ENCODE assay signal across 20 cellular contexts in the genomic region with DNA sequence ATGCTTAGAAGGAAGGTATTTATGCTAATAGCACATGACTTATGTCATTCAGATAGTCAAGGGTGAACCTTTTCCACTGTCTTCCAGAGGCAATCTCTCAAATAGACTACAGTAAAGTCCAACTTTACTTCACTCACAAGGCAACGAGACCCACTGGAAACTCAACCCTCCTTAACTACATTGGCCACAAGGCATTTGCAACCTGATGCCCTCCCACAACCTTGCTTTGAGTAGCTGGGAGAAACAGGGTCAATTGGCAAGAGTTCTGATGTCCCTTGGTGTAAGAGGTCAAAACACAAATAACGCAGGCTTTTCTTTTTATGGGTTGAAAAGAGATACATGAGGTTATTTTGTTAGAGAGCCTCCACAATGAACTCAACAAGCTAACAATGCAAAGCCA. TPM values are rescaled to one million over a fixed set of nuclear protein-coding genes. Genes with fewer than 3 reads are reported as not detected.
DNase-seq lines count a peak whose midpoint lies in the region; ATAC-seq and TF ChIP-seq lines count a peak whose summit lies in the region.
"Had no signal": no experiment of that assay in that cellular context is flagged by ENCODE, and none has a peak within 500 bp of the region (broad histone marks: within the 10 kb centered on the region; RNA-seq: fewer than 3 reads in every experiment).

No MANE protein-coding gene starts in this region.

- intact Hi-C loops in activated CD8-positive, alpha-beta T cell treated with anti-CD3 and anti-CD28 coated beads for 36 hours (cut with micrococcal nuclease) = loop anchor here (10.0 kb wide), 1 partner anchor 56 kb away; no protein-coding TSS in a partner anchor
- intact Hi-C loops in natural killer cell (cut with micrococcal nuclease) = no loop called here

- ATAC-seq in WTC11 (no peak; the same call in 1 of the 2 replicates), natural killer cell (no peak)
- ATAC-seq in activated CD8-positive, alpha-beta T cell treated with anti-CD3 and anti-CD28 coated beads for 36 hours = no peak
- ATAC-seq: A549 had no signal

- H3K4me1 ChIP-seq in HUES48 (ENCODE audit: control insufficient read depth, insufficient read depth, low read length) (peaks cover 52% of the 10 kb centered on the region), iPS-18a (ENCODE audit: control insufficient read depth, low read depth, low read length) (peaks cover 55% of the 10 kb centered on the region)

- H3K4me3 Mint-ChIP-seq in WTC11 = peak overlapping the region; percentile 43
- no peak overlapping the region for H3K4me3 Mint-ChIP-seq in activated CD8-positive, alpha-beta T cell treated with anti-CD3 and anti-CD28 coated beads for 36 hours
- H3K4me3 Mint-ChIP-seq in chondrocyte (ENCODE audit: unreplicated experiment) = no peak overlapping the region
- H3K4me3 Mint-ChIP-seq in natural killer cell = no peak overlapping the region
- H3K4me3 Mint-ChIP-seq: CD4-positive, alpha-beta T cell had no signal

- H4K20me1 ChIP-seq in neural cell (ENCODE audit: insufficient read depth) = no peaks in the 10 kb centered on the region

- CTCF ChIA-PET in WTC11 (lab: Charles Lee) = interaction anchor here (0.9 to 1.2 kb wide), 2 partner anchors 139 to 304 kb away, joined by 3 to 4 read pairs; no protein-coding TSS in a partner anchor
- CTCF ChIA-PET in activated CD8-positive, alpha-beta T cell treated with anti-CD3 and anti-CD28 coated beads for 36 hours (lab: Charles Lee) = no interaction called here

- no peak overlapping the region for H3K27ac ChIP-seq in HUES48 (ENCODE audit: low read depth, low read length)
- no peak overlapping the region for H3K27ac ChIP-seq in iPS-18a (ENCODE audit: low read length)
- H3K27ac ChIP-seq in neural cell (ENCODE audit: low read length) = peak overlapping the region; percentile 7
- H3K27ac ChIP-seq: A549; BLaER1 treated with 17β-estradiol and CSF1 and Interleukin-3, amounts not matched to agents 10 nM and 100 nM had no signal

- no peaks in the 10 kb centered on the region for H3K9me2 ChIP-seq in neural cell (ENCODE audit: insufficient read depth, low read length)
- H3K9me2 ChIP-seq: SK-N-SH had no signal

- peaks cover 57% of the 10 kb centered on the region for H3K4me1 Mint-ChIP-seq in WTC11
- H3K4me1 Mint-ChIP-seq in activated CD8-positive, alpha-beta T cell treated with anti-CD3 and anti-CD28 coated beads for 36 hours (ENCODE audit: low read depth) = peaks cover 3% of the 10 kb centered on the region
- H3K4me1 Mint-ChIP-seq in chondrocyte (ENCODE audit: low read depth) = peaks cover 27% of the 10 kb centered on the region
- H3K4me1 Mint-ChIP-seq in natural killer cell = peaks cover 9% of the 10 kb centered on the region in 2 donors

- H3K27ac Mint-ChIP-seq in WTC11 (no peak overlapping the region), chondrocyte (ENCODE audit: unreplicated experiment) (no peak overlapping the region), natural killer cell (no peak overlapping the region)
- H3K27ac Mint-ChIP-seq in activated CD8-positive, alpha-beta T cell treated with anti-CD3 and anti-CD28 coated beads for 36 hours = no peak overlapping the region
- H3K27ac Mint-ChIP-seq: CD4-positive, alpha-beta T cell had no signal

- TF ChIP-seq EP300 in neural cell (conservative IDR thresholded peaks at IDR 0.05; ENCODE audit: poor library complexity, severe bottlenecking) = no peak

- no peaks in the 10 kb centered on the region for H3F3A ChIP-seq in neural cell (ENCODE audit: insufficient read depth, low read length, poor library complexity, severe bottlenecking)

- no peak overlapping the region for H3K9ac ChIP-seq in HUES48 (ENCODE audit: low read depth, low read length)
- no peak overlapping the region for H3K9ac ChIP-seq in iPS-18a (ENCODE audit: low read length)
- H3K9ac ChIP-seq in neural cell (ENCODE audit: low read length) = no peak overlapping the region
- H3K9ac ChIP-seq: BLaER1 treated with 17β-estradiol and CSF1 and Interleukin-3, amounts not matched to agents 10 nM and 100 nM; SK-N-SH had no signal

- H3K36me3 Mint-ChIP-seq in WTC11 (no peaks in the 10 kb centered on the region), chondrocyte (ENCODE audit: low read depth) (peaks cover 2% of the 10 kb centered on the region), natural killer cell (no peaks in the 10 kb centered on the region)
- no peaks in the 10 kb centered on the region for H3K36me3 Mint-ChIP-seq in activated CD8-positive, alpha-beta T cell treated with anti-CD3 and anti-CD28 coated beads for 36 hours (ENCODE audit: low read depth)

- H3K9me3 ChIP-seq in HUES48 (ENCODE audit: control insufficient read depth, insufficient read depth, low read length) = no peaks in the 10 kb centered on the region
- H3K9me3 ChIP-seq in iPS-18a (ENCODE audit: control insufficient read depth, low read depth, low read length) = no peaks in the 10 kb centered on the region
- no peaks in the 10 kb centered on the region for H3K9me3 ChIP-seq in neural cell (ENCODE audit: low read length)
- H3K9me3 ChIP-seq: BLaER1 treated with 17β-estradiol and CSF1 and Interleukin-3, amounts not matched to agents 10 nM and 100 nM; MG63; SK-N-SH had no signal

- H3K27me3 ChIP-seq in HUES48 (ENCODE audit: control insufficient read depth, insufficient read depth, low read length) (peaks cover 71% of the 10 kb centered on the region), iPS-18a (ENCODE audit: control insufficient read depth, insufficient read depth, low read length) (peaks cover 57% of the 10 kb centered on the region), neural cell (ENCODE audit: insufficient read depth, low read depth, low read length) (no peaks in the 10 kb centered on the region)
- H3K27me3 ChIP-seq: MG63 had no signal

- H3K27me3 Mint-ChIP-seq in WTC11 (ENCODE audit: low read depth) (peaks cover 66% of the 10 kb centered on the region), chondrocyte (ENCODE audit: low read depth) (no peaks in the 10 kb centered on the region), natural killer cell (ENCODE audit: low read depth in 2 of 2) (peaks cover 36 to 59% of the 10 kb centered on the region in 2 donors)
- peaks cover 55% of the 10 kb centered on the region for H3K27me3 Mint-ChIP-seq in activated CD8-positive, alpha-beta T cell treated with anti-CD3 and anti-CD28 coated beads for 36 hours

- DNase-seq in WTC11 (ENCODE audit: low spot score) (no peak), NCI-H2107 (lab: John Stamatoyannopoulos, UW) (no peak), chondrocyte (ENCODE audit: low spot score) (no peak), natural killer cell (no peak)
- DNase-seq in activated CD8-positive, alpha-beta T cell treated with anti-CD3 and anti-CD28 coated beads for 36 hours = no peak
- DNase-seq: AML-193; CD4-positive, alpha-beta T cell; IMR-90; KG1; MG63; NCI-H146; NCI-H446 treated with DMSO at 0.1 percent for 48 hours; NCI-H526 treated with DMSO at 0.1 percent for 48 hours; SIG-M5; SK-N-SH had no signal

- H3K9me3 Mint-ChIP-seq in WTC11 (no peaks in the 10 kb centered on the region), chondrocyte (ENCODE audit: low read depth) (peaks cover 4% of the 10 kb centered on the region), natural killer cell (no peaks in the 10 kb centered on the region)
- no peaks in the 10 kb centered on the region for H3K9me3 Mint-ChIP-seq in activated CD8-positive, alpha-beta T cell treated with anti-CD3 and anti-CD28 coated beads for 36 hours
- H3K9me3 Mint-ChIP-seq: CD4-positive, alpha-beta T cell had no signal

- POLR2A ChIA-PET in WTC11 (lab: Charles Lee) = no interaction called here
- POLR2A ChIA-PET in activated CD8-positive, alpha-beta T cell treated with anti-CD3 and anti-CD28 coated beads for 36 hours (lab: Charles Lee) = no interaction called here

- peak overlapping the region; percentile 20 for H3K4me2 ChIP-seq in neural cell (ENCODE audit: low read length)
- H3K4me2 ChIP-seq: A549, SK-N-SH had no signal

- H3K36me3 ChIP-seq in HUES48 (ENCODE audit: control insufficient read depth, insufficient read depth, low read length) = no peaks in the 10 kb centered on the region
- no peaks in the 10 kb centered on the region for H3K36me3 ChIP-seq in iPS-18a (ENCODE audit: control insufficient read depth, low read depth, low read length)
- H3K36me3 ChIP-seq in neural cell (ENCODE audit: insufficient read depth, low read length) = no peaks in the 10 kb centered on the region
- H3K36me3 ChIP-seq: BLaER1 treated with 17β-estradiol and CSF1 and Interleukin-3, amounts not matched to agents 10 nM and 100 nM; MG63 had no signal

- no peak overlapping the region for H2AFZ ChIP-seq in neural cell (ENCODE audit: low read depth, low read length)

- TF ChIP-seq RAD21 in neural cell (conservative IDR thresholded peaks at IDR 0.05) = no peak

- peaks cover 18% of the 10 kb centered on the region for H3K79me2 ChIP-seq in neural cell (replicated peaks; ENCODE audit: insufficient read depth, low read length)

- TF ChIP-seq CTCF in WTC11 (IDR thresholded peaks at IDR 0.05) (no peak), neural cell (IDR thresholded peaks at IDR 0.05; ENCODE audit: poor library complexity, severe bottlenecking) (no peak), chondrocyte (IDR thresholded peaks at IDR 0.05) (no peak), natural killer cell (IDR thresholded peaks at IDR 0.05) (no peak)
- no peak for TF ChIP-seq CTCF in activated CD8-positive, alpha-beta T cell treated with anti-CD3 and anti-CD28 coated beads for 36 hours (IDR thresholded peaks at IDR 0.05)

- peak overlapping the region; percentile 7; the same call in 1 of the 2 replicates for H3K4me3 ChIP-seq in HUES48 (ENCODE audit: low read depth, low read length)
- peak overlapping the region; percentile 34 for H3K4me3 ChIP-seq in iPS-18a (ENCODE audit: low read length)
- peak overlapping the region; percentile 43 for H3K4me3 ChIP-seq in neural cell (ENCODE audit: low read length)
- H3K4me3 ChIP-seq: A549; BLaER1 treated with 17β-estradiol and CSF1 and Interleukin-3, amounts not matched to agents 10 nM and 100 nM; MG63 had no signal

TF ChIP-seq in neural cell, 6 proteins besides CTCF, POLR2A, EP300 and RAD21 (continues in another document):
- no peak for TF ChIP-seq MXI1 (conservative IDR thresholded peaks at IDR 0.05; ENCODE audit: poor library complexity, severe bottlenecking)

RNA-seq across cellular contexts. Expression of a gene that starts 6.1 kb away (rescaled TPM):
- total RNA-seq in WTC11 (2021) (5.0 to 6.2 TPM (median 5.3 TPM) in 3 replicates), chondrocyte (56.5 to 70.3 TPM (median 70.0 TPM) in 3 replicates), natural killer cell (1 to 10 TPM; 1.0 to 3.1 (median 2.8) TPM)
- 1.4 and 1.6 TPM in 2 replicates for polyA plus RNA-seq in neural cell
- polyA minus RNA-seq in neural cell = 7.8 and 8.0 TPM in 2 replicates
- under 1 TPM in 1 of 2 experiments, not detected in 1; 0.11 TPM for total RNA-seq in activated CD8-positive, alpha-beta T cell treated with anti-CD3 and anti-CD28 coated beads for 36 hours
